In the genomic region with DNA sequence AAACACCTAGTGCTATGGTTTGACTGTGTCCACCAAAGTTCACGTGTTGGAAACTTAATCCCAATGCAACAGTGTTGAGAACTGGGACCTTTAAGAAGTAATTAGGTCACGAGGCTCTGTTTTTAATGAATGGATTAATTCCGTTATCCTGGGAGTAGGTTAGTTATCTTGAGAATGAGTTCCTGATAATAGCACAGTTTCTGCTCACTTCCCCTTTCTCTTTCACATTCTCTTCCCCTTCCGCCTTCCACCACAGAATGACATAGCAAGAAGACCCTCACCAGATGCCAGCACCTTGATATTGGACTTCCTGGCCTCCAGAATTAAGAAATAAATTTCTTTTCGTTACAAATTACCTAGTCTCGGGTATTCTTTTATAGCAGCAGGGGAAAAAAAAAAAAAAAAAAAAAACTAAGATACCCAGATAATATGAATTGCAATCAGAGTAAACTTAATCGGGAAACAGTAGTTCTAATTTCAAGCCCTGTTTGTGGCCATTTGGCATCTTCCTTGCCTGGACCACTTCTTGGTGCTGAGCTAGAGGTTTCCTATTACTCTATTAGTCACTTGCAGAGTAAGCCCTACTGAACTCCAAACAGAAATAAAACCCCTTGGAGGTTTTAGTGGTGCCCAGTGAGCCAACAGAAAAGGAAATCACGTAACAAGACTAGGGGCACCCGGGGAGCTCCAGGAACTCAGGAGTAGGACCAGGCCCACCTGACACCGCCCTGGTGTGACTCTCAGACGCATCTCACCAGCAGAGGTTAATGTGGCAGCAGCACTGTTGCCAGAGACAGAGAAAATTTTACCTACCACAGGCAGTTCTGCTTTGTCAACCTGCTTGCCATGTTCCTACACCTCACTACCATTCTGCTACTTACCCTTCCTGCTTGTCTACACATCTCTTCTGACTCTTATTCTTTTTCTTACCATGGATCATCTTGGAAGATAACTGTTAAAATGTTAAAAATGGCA, we compare ENCODE assay signal across 11 cellular contexts.
DNase-seq lines count a peak whose midpoint lies in the region; ATAC-seq and TF ChIP-seq lines count a peak whose summit lies in the region.
"Had no signal": no experiment of that assay in that cellular context is flagged by ENCODE, and none has a peak within 500 bp of the region (broad histone marks: within the 10 kb centered on the region; RNA-seq: fewer than 3 reads in every experiment).

No MANE protein-coding gene starts in this region.

- H3K4me1 ChIP-seq in tibial artery, result no peaks in the 10 kb centered on the region

- no peaks in the 10 kb centered on the region for H3K27me3 Mint-ChIP-seq in memory B cell

- H3K4me3 Mint-ChIP-seq in memory B cell, result peak overlapping the region; percentile 24

- TF ChIP-seq CTCF in GM12865 (IDR thresholded peaks at IDR 0.05; ENCODE audit: insufficient read depth, low read depth, low read length, missing control alignments), result no peak
- no peak for TF ChIP-seq CTCF in tibial artery (IDR thresholded peaks at IDR 0.05)

- peak overlapping the region; percentile 43 for H3K27ac Mint-ChIP-seq in memory B cell

- H3K36me3 ChIP-seq in tibial artery, result no peaks in the 10 kb centered on the region

- H3K4me1 Mint-ChIP-seq in memory B cell, result peaks cover 12% of the 10 kb centered on the region

- DNase-seq in GM12865 (ENCODE audit: low read depth), result peak; percentile 58
- DNase-seq in SKM-1 (lab: John Stamatoyannopoulos, UW; ENCODE audit: unreplicated experiment), result peak; percentile 41
- DNase-seq in memory B cell (ENCODE audit: low spot score in 2 of 2), result peak in 1 of 2 donors; percentile 52
- no peak for DNase-seq in tibial artery
- no peak for DNase-seq in SHP77 (lab: John Stamatoyannopoulos, UW)
- DNase-seq: aorta, NCI-H146 had no signal

- H3K9me3 ChIP-seq in tibial artery, result no peaks in the 10 kb centered on the region

- H3K36me3 Mint-ChIP-seq in memory B cell, result peaks cover 11% of the 10 kb centered on the region

- no peak overlapping the region for H3K27ac ChIP-seq in tibial artery

- no peak overlapping the region for H3K4me3 ChIP-seq in GM12865 (ENCODE audit: low read depth, low read length)
- no peak overlapping the region for H3K4me3 ChIP-seq in tibial artery

- H3K9me3 Mint-ChIP-seq in memory B cell, result peaks cover 8% of the 10 kb centered on the region

- intact Hi-C loops in tibial artery (cut with DNase I; ENCODE audit: low total_unique reads), result no loop called here

- ATAC-seq in HG03280 (IDR thresholded peaks at IDR 0.05; ENCODE audit: unreplicated experiment) (peak; percentile 44), memory B cell (ENCODE audit: low read depth) (peak; percentile 100), GM18520 (IDR thresholded peaks at IDR 0.05; ENCODE audit: unreplicated experiment) (no peak), GM21360 (IDR thresholded peaks at IDR 0.05; ENCODE audit: unreplicated experiment) (no peak)
- ATAC-seq: activated CD4-positive, CD25-positive, alpha-beta regulatory T cell treated with anti-CD3 and anti-CD28 coated beads, Interleukin-2, amount 50 U/mL, for 24 hours had no signal

- H3K27me3 ChIP-seq in tibial artery, result no peaks in the 10 kb centered on the region

Comparison
In these comparisons a context has a peak if more than half of its experiments do, and no peak if none do; other contexts are left out.
1. DNase-seq: peak in GM12865 (single experiment) and SKM-1 (single experiment); none in tibial artery (0 of 2) and SHP77 (0 of 2).
2. ATAC-seq: peak in HG03280 (single experiment) and memory B cell (single experiment); none in GM18520 (single experiment) and GM21360 (single experiment).